Comparison of ENCODE assay signal across 1 cellular context in the genomic region with DNA sequence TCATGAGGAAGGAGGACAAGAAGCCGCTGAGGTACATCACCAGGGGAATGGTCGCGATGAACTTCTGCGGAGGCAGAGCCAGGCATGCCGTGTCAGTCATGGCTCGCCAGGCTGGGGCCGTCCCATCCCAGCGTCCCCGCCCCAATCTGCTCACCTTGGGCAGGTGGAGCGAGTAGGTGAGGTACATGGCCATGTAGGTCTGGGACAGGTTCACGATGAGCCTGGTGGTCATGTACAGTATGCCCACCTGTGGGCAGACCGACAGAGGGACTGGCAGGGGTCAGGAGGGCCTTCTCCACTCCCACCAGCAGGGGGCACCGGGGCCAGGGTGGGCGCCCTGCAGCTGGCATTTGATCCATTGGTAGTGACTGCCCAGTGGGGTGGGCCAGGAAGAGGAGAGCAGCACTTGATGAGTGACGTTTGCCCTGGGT.
TF ChIP-seq lines count a peak whose summit lies in the region.

No MANE protein-coding gene starts in this region.

TF ChIP-seq in IMR-90, 13 proteins besides CTCF, POLR2A, EP300 and RAD21:
- TF ChIP-seq FOS (IDR thresholded peaks at IDR 0.05; ENCODE audit: low read depth, low read length), result no peak
- TF ChIP-seq, protein P1, sequence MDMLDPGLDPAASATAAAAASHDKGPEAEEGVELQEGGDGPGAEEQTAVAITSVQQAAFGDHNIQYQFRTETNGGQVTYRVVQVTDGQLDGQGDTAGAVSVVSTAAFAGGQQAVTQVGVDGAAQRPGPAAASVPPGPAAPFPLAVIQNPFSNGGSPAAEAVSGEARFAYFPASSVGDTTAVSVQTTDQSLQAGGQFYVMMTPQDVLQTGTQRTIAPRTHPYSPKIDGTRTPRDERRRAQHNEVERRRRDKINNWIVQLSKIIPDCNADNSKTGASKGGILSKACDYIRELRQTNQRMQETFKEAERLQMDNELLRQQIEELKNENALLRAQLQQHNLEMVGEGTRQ (IDR thresholded peaks at IDR 0.05; ENCODE audit: low read depth, low read length), result no peak
- TF ChIP-seq MAZ (IDR thresholded peaks at IDR 0.05; ENCODE audit: borderline replicate concordance, low read depth, low read length), result no peak
- TF ChIP-seq CEBPB (IDR thresholded peaks at IDR 0.05; ENCODE audit: low read depth, low read length), result no peak
- no peak for TF ChIP-seq CHD1 (IDR thresholded peaks at IDR 0.05; ENCODE audit: low read depth, low read length)
- no peak for TF ChIP-seq MXI1 (IDR thresholded peaks at IDR 0.05; ENCODE audit: borderline replicate concordance, low read depth, low read length)
- TF ChIP-seq SMC3 (IDR thresholded peaks at IDR 0.05; ENCODE audit: low read depth, low read length), result peak; percentile 42
- no peak for TF ChIP-seq MAFK (IDR thresholded peaks at IDR 0.05; ENCODE audit: low read depth, low read length)
- no peak for TF ChIP-seq NFE2L2 (IDR thresholded peaks at IDR 0.05; ENCODE audit: low read depth, low read length)
